ENCODE assay signal across 14 cellular contexts in genomic region chr11:12768731-12769673, GRCh38.
DNase-seq lines count a peak whose midpoint lies in the region; ATAC-seq and TF ChIP-seq lines count a peak whose summit lies in the region.
"Had no signal": no experiment of that assay in that cellular context is flagged by ENCODE, and none has a peak within 500 bp of the region (broad histone marks: within the 10 kb centered on the region; RNA-seq: fewer than 3 reads in every experiment).

No MANE protein-coding gene starts in this region.

- H3K27ac ChIP-seq in SJSA1 (peak overlapping the region; percentile 85), psoas muscle (peak overlapping the region; percentile 83)
- H3K27ac ChIP-seq: 22Rv1, neural progenitor cell, thyroid gland had no signal

- ATAC-seq in HG02642 (IDR thresholded peaks at IDR 0.05; ENCODE audit: poor library complexity, unreplicated experiment), result peak; percentile 60
- peak; percentile 75 to 92 (median 88) for ATAC-seq in psoas muscle

- H3K4me3 ChIP-seq in SJSA1, result no peak overlapping the region
- no peak overlapping the region for H3K4me3 ChIP-seq in psoas muscle
- H3K4me3 ChIP-seq: neural progenitor cell, thyroid gland had no signal

- H3K36me3 ChIP-seq in SJSA1 (peaks cover 69% of the 10 kb centered on the region), psoas muscle (ENCODE audit: insufficient read depth in 1 of 2, low read depth in 1 of 2) (peaks cover 0 to 26% of the 10 kb centered on the region in 2 donors)
- H3K36me3 ChIP-seq: neural progenitor cell, thyroid gland had no signal

- H3K4me1 ChIP-seq in SJSA1 (replicated peaks), result peaks cover 72% of the 10 kb centered on the region
- H3K4me1 ChIP-seq in psoas muscle, result peaks cover 91% of the 10 kb centered on the region

- H3K9me3 ChIP-seq in SJSA1 (replicated peaks), result no peaks in the 10 kb centered on the region
- H3K9me3 ChIP-seq in psoas muscle, result no peaks in the 10 kb centered on the region
- H3K9me3 ChIP-seq: thyroid gland had no signal

- 51 to 67% (median 60%) methylated on average over 7 of the region's 7 CpGs for WGBS in psoas muscle, 3 donors

- H3K27me3 ChIP-seq in SJSA1 (replicated peaks), result no peaks in the 10 kb centered on the region
- H3K27me3 ChIP-seq in psoas muscle (ENCODE audit: insufficient read depth in 3 of 3, low read length in 2 of 3), result no peaks in the 10 kb centered on the region
- H3K27me3 ChIP-seq: neural progenitor cell, thyroid gland had no signal

- no peak for TF ChIP-seq CTCF in psoas muscle (IDR thresholded peaks at IDR 0.05)

- DNase-seq in NCI-H2196 (lab: John Stamatoyannopoulos, UW; ENCODE audit: unreplicated experiment) (peak; percentile 41), NCI-H2196 treated with DMSO at 0.1 percent for 48 hours (lab: John Stamatoyannopoulos, UW; ENCODE audit: unreplicated experiment) (no peak), SJSA1 (ENCODE audit: low read depth in 1 of 2, low spot score in 2 of 2) (peak in 1 of 2 experiments; percentile 26), psoas muscle (peak in 1 of 2 donors; percentile 61), activated gamma-delta T cell (lab: John Stamatoyannopoulos, UW) (no peak), DMS114 treated with DMSO at 0.1 percent for 48 hours (lab: John Stamatoyannopoulos, UW; ENCODE audit: unreplicated experiment) (no peak), ecto neural progenitor cell (ENCODE audit: low spot score) (no peak)
- DNase-seq: activated naive CD8-positive, alpha-beta T cell treated with anti-CD3 and anti-CD28 coated beads, Interleukin-2, amount 10 ng/mL, durations not matched to agents 7 days and 5 days; NCI-H1092 treated with DMSO at 0.1 percent for 48 hours; stimulated activated CD4-positive, alpha-beta T cell treated with anti-CD3 and anti-CD28 coated beads, Interleukin-2, amount 100 ng/mL, for 48 hours; thyroid gland had no signal

- intact Hi-C loops in psoas muscle (cut with DNase I), result loop anchor here in 1 of 2 donors (5.0 kb wide), 2 partner anchors 77 to 92 kb away; no protein-coding TSS in a partner anchor
